Comparison of ENCODE assay signal across 8 cellular contexts in the genomic region with DNA sequence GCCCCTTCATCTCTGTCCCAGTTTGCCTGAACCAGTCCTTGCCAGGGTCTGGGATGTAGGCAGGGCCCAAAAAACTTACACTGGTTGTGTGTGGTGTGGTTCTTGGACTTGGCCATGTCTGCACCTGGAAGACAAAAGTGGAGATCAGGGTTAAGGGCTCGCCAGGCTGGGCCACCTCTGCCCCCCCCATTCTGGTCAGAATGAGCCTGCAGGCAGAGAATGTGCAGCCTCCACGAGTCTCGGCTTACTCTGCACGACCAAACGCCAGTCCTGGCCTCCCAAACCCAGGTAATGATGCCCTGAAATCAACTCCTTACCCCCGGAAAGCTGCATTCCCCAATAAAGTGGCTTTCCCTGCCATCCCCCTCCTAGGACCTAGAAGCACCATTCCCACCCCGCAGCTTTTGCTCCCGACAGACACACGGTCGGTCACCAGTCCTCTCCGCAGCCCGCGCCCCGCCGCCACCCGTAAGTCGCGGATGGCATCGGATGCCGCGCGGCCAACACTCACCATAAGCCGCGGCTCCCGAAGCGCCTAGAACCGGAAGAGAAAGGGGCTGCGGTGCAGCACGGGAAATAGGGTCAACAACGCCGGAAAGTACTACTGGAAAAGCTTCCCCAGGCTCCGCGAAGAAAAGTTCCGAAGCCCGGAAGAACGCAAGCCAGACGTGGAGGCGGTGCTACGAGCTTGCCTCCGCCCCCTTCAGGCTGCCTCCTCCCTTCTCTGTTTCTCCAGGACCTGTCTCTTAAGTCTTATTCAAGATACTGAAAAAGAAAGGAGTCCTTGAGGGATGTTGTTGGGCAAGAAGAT. TPM values are rescaled to one million over a fixed set of nuclear protein-coding genes. Genes with fewer than 3 reads are reported as not detected.
DNase-seq lines count a peak whose midpoint lies in the region; ATAC-seq and TF ChIP-seq lines count a peak whose summit lies in the region.

A gene (minus strand): TSS at position 550 of the 811 bp plus-strand sequence. CDS start 434 bp downstream, at position 116.

- H3K27ac ChIP-seq in parathyroid adenoma: peak within 1 kb of the TSS; percentile 73
- peak within 1 kb of the TSS; percentile 85 to 92 for H3K27ac ChIP-seq in tibial artery

- H2AFZ ChIP-seq in parathyroid adenoma: peak within 1 kb of the TSS; percentile 76

- H3K4me2 ChIP-seq in parathyroid adenoma (ENCODE audit: low read length): peak within 1 kb of the TSS; percentile 95

- POLR2A ChIA-PET in activated naive CD8-positive, alpha-beta T cell treated with anti-CD3 and anti-CD28 coated beads, Interleukin-2, amount 10 ng/mL, durations not matched to agents 7 days and 5 days (lab: Charles Lee): interaction anchor here (0.6 to 2.8 kb wide), 18 partner anchors 9 to 292 kb away, joined by 3 to 49 read pairs (median 4); a partner anchor contains a TSS

- H3K27ac Mint-ChIP-seq in activated naive CD8-positive, alpha-beta T cell treated with anti-CD3 and anti-CD28 coated beads, Interleukin-2, amount 10 ng/mL, durations not matched to agents 7 days and 5 days: peak within 1 kb of the TSS; percentile 100

- H3K79me2 ChIP-seq in parathyroid adenoma: peaks cover 5% of the 10 kb centered on the region

- H3K4me1 ChIP-seq in parathyroid adenoma (peaks cover 10% of the 10 kb centered on the region), tibial artery (peaks cover 0 to 26% (median 15%) of the 10 kb centered on the region in 4 donors)

- H3K27me3 ChIP-seq in parathyroid adenoma (ENCODE audit: control insufficient read depth, insufficient read depth, low read length) (no peaks in the 10 kb centered on the region), tibial artery (peaks cover 0 to 24% of the 10 kb centered on the region in 2 donors)

- TF ChIP-seq CTCF in GM12864 (IDR thresholded peaks at IDR 0.05; ENCODE audit: low read depth, low read length, missing control alignments): no peak
- peak; percentile 34 for TF ChIP-seq CTCF in parathyroid adenoma (IDR thresholded peaks at IDR 0.05)
- TF ChIP-seq CTCF in tibial artery (IDR thresholded peaks at IDR 0.05): peak in 1 of 2 experiments; percentile 9

- H3K9ac ChIP-seq in parathyroid adenoma: no peak within 1 kb of the TSS

- peaks cover 19% of the 10 kb centered on the region for H3K27me3 Mint-ChIP-seq in activated naive CD8-positive, alpha-beta T cell treated with anti-CD3 and anti-CD28 coated beads, Interleukin-2, amount 10 ng/mL, durations not matched to agents 7 days and 5 days

- intact Hi-C loops in Right ventricle myocardium inferior (cut with DNase I): loop anchor here (1.0 kb wide), 1 partner anchor 53 kb away; a partner anchor contains a TSS
- intact Hi-C loops in tibial artery (cut with DNase I; ENCODE audit: low total_unique reads): no loop called here

- H3K36me3 ChIP-seq in parathyroid adenoma (ENCODE audit: control insufficient read depth, insufficient read depth, low read length) (no peaks in the 10 kb centered on the region), tibial artery (peaks cover 14 to 42% (median 36%) of the 10 kb centered on the region in 3 donors)

- peak; percentile 89 for ATAC-seq in HG02678 (IDR thresholded peaks at IDR 0.05; ENCODE audit: unreplicated experiment)
- peak; percentile 91 for ATAC-seq in activated naive CD8-positive, alpha-beta T cell treated with anti-CD3 and anti-CD28 coated beads, Interleukin-2, amount 10 ng/mL, durations not matched to agents 7 days and 5 days (ENCODE audit: low read depth)
- peak; percentile 95 for ATAC-seq in Right ventricle myocardium inferior

- H3K9me3 Mint-ChIP-seq in activated naive CD8-positive, alpha-beta T cell treated with anti-CD3 and anti-CD28 coated beads, Interleukin-2, amount 10 ng/mL, durations not matched to agents 7 days and 5 days: no peaks in the 10 kb centered on the region

- peaks cover 29% of the 10 kb centered on the region for H3K4me1 Mint-ChIP-seq in activated naive CD8-positive, alpha-beta T cell treated with anti-CD3 and anti-CD28 coated beads, Interleukin-2, amount 10 ng/mL, durations not matched to agents 7 days and 5 days

- peaks cover 21% of the 10 kb centered on the region for H3K36me3 Mint-ChIP-seq in activated naive CD8-positive, alpha-beta T cell treated with anti-CD3 and anti-CD28 coated beads, Interleukin-2, amount 10 ng/mL, durations not matched to agents 7 days and 5 days

- H3K9me3 ChIP-seq in parathyroid adenoma (ENCODE audit: control insufficient read depth, low read length) (no peaks in the 10 kb centered on the region), tibial artery (no peaks in the 10 kb centered on the region)

- H3K4me3 Mint-ChIP-seq in activated naive CD8-positive, alpha-beta T cell treated with anti-CD3 and anti-CD28 coated beads, Interleukin-2, amount 10 ng/mL, durations not matched to agents 7 days and 5 days: peak within 1 kb of the TSS; percentile 100

- H3K4me3 ChIP-seq in GM12864 (ENCODE audit: low read depth, low read length) (peak within 1 kb of the TSS; percentile 87), parathyroid adenoma (ENCODE audit: low read depth, low read length) (peak within 1 kb of the TSS; percentile 88), tibial artery (peak within 1 kb of the TSS; percentile 58 to 92)

- peak; percentile 92 for DNase-seq in GM12864 (ENCODE audit: low read depth)
- peak; percentile 72 for DNase-seq in NCI-H128 (lab: John Stamatoyannopoulos, UW; ENCODE audit: unreplicated experiment)
- peak; percentile 48 to 86 for DNase-seq in SW 1271 (lab: John Stamatoyannopoulos, UW)
- DNase-seq in activated naive CD8-positive, alpha-beta T cell treated with anti-CD3 and anti-CD28 coated beads, Interleukin-2, amount 10 ng/mL, durations not matched to agents 7 days and 5 days: peak; percentile 85
- peak; percentile 92 for DNase-seq in Right ventricle myocardium inferior (ENCODE audit: missing footprints)
- DNase-seq in tibial artery: peak; percentile 89 to 95

RNA-seq across cellular contexts. Expression of the gene that starts here (rescaled TPM):
- 1,000 to 10,000 TPM; 1,076 to 1,089 TPM for total RNA-seq in activated naive CD8-positive, alpha-beta T cell treated with anti-CD3 and anti-CD28 coated beads, Interleukin-2, amount 10 ng/mL, durations not matched to agents 7 days and 5 days
- total RNA-seq in Right ventricle myocardium inferior: 677 TPM

Comparison
In these comparisons a context has a peak if more than half of its experiments do, and no peak if none do; other contexts are left out.
1. Peak in every context shown above with its lines: DNase-seq, ATAC-seq, H3K4me3 ChIP-seq and H3K27ac ChIP-seq.